In genomic region chr16:788399-789126, GRCh38 we compare ENCODE assay signal across 8 cellular contexts. TPM values are rescaled to one million over a fixed set of nuclear protein-coding genes. Genes with fewer than 3 reads are reported as not detected.
DNase-seq lines count a peak whose midpoint lies in the region; ATAC-seq, FAIRE-seq and TF ChIP-seq lines count a peak whose summit lies in the region.

TSS of gene CHTF18 (plus strand) at chr16:788620. CDS start at chr16:788685, 65 bp downstream.

- FAIRE-seq in D721Med (lab: Jason Lieb, UNC): no peak

- peaks cover 1% of the 10 kb centered on the region for H3K36me3 Mint-ChIP-seq in IgD-negative memory B cell

- H3K27ac Mint-ChIP-seq in IgD-negative memory B cell: peak within 1 kb of the TSS in 1 of 3 donors; percentile 77

- H3K4me1 ChIP-seq in mucosa of descending colon (ENCODE audit: low read depth): peaks cover 17% of the 10 kb centered on the region

- ATAC-seq in GM21529 (IDR thresholded peaks at IDR 0.05; ENCODE audit: unreplicated experiment): peak; percentile 65
- peak; percentile 94 for ATAC-seq in mucosa of descending colon

- H3K4me3 Mint-ChIP-seq in IgD-negative memory B cell: peak within 1 kb of the TSS; percentile 85 to 90 (median 86)

- intact Hi-C loops in mucosa of descending colon (cut with DNase I, micrococcal nuclease): no loop called here

- DNase-seq in D721Med (ENCODE audit: insufficient read length, low spot score) (peak; percentile 99), OCI-M1 (lab: John Stamatoyannopoulos, UW) (peak; percentile 94), activated T-cell treated with anti-CD3 and anti-CD28 coated beads for 48 hours (ENCODE audit: low read depth) (peak; percentile 96), epithelial cell of prostate (ENCODE audit: low read depth, low spot score) (peak; percentile 56), mucosa of descending colon (peak; percentile 93 to 97 (median 94))
- peak; percentile 90 to 94 for DNase-seq in stimulated activated CD8-positive, alpha-beta memory T cell treated with anti-CD3 and anti-CD28 coated beads, Interleukin-2, amount 100 ng/mL, for 48 hours (ENCODE audit: low read depth in 2 of 2)

- H3K27ac ChIP-seq in epithelial cell of prostate: no peak within 1 kb of the TSS

- H3K4me1 Mint-ChIP-seq in IgD-negative memory B cell: peaks cover 0 to 6% (median 4%) of the 10 kb centered on the region in 3 donors

- TF ChIP-seq CTCF in D721Med (IDR thresholded peaks at IDR 0.05; ENCODE audit: insufficient read depth, missing control alignments) (no peak), mucosa of descending colon (IDR thresholded peaks at IDR 0.05) (no peak)

- H3K27me3 Mint-ChIP-seq in IgD-negative memory B cell: no peaks in the 10 kb centered on the region

- H3K4me3 ChIP-seq in mucosa of descending colon: peak within 1 kb of the TSS; percentile 88

- H3K36me3 ChIP-seq in mucosa of descending colon (ENCODE audit: low read depth): no peaks in the 10 kb centered on the region

- no peaks in the 10 kb centered on the region for H3K9me3 Mint-ChIP-seq in IgD-negative memory B cell

- H3K9me3 ChIP-seq in mucosa of descending colon: no peaks in the 10 kb centered on the region

RNA-seq across cellular contexts. Expression of gene CHTF18, which starts in this region (rescaled TPM):
- 4.9 TPM for polyA plus RNA-seq in IgD-negative memory B cell
- 10 to 100 TPM; 11.9 to 32.4 (median 12.3) TPM for total RNA-seq in mucosa of descending colon
